In genomic region chr2:189674374-189675112, GRCh38 we compare ENCODE assay signal across 8 cellular contexts. TPM values are rescaled to one million over a fixed set of nuclear protein-coding genes. Genes with fewer than 3 reads are reported as not detected.
A peak's percentile ranks its signal among the peaks of the same experiment; 100 is the strongest.
DNase-seq lines count a peak whose midpoint lies in the region; FAIRE-seq and TF ChIP-seq lines count a peak whose summit lies in the region.

TSS of gene ANKAR (plus strand) at chr2:189674670. CDS start at chr2:189676491, 1,821 bp downstream.

- peak within 1 kb of the TSS; percentile 94 for H3K9ac ChIP-seq in keratinocyte (ENCODE audit: control insufficient read depth, extremely low read depth, insufficient read depth, low read length)

- H3K9me3 ChIP-seq in HEK293 (ENCODE audit: control insufficient read depth, insufficient read depth, low read depth, low read length) (no peaks in the 10 kb centered on the region), keratinocyte (ENCODE audit: control insufficient read depth, low read depth, low read length) (no peaks in the 10 kb centered on the region)

- no peaks in the 10 kb centered on the region for H3K27me3 ChIP-seq in keratinocyte (ENCODE audit: control insufficient read depth, extremely low read depth, insufficient read depth, low read length)

- H3K79me2 ChIP-seq in keratinocyte (ENCODE audit: control insufficient read depth, insufficient read depth, low read length), result no peaks in the 10 kb centered on the region

- peak within 1 kb of the TSS; percentile 80 for H3K27ac ChIP-seq in HEK293 (ENCODE audit: extremely low read depth, low read depth, low read length)
- H3K27ac ChIP-seq in keratinocyte (ENCODE audit: control insufficient read depth, insufficient read depth, low read length), result peak within 1 kb of the TSS; percentile 85

- H3K4me3 ChIP-seq in HEK293 (ENCODE audit: low read depth, low read length) (peak within 1 kb of the TSS; percentile 39), keratinocyte (ENCODE audit: control insufficient read depth in 2 of 3, extremely low read depth in 1 of 3, insufficient read depth in 2 of 3, low read depth in 1 of 3, low read length in 3 of 3) (peak within 1 kb of the TSS; percentile 66 to 93 (median 78))

- FAIRE-seq in keratinocyte (lab: Jason Lieb, UNC), result no peak

- H3K4me2 ChIP-seq in keratinocyte (ENCODE audit: control insufficient read depth, extremely low read depth, insufficient read depth, low read depth, low read length), result peak within 1 kb of the TSS; percentile 99

- H3K4me1 ChIP-seq in HEK293 (ENCODE audit: control insufficient read depth, insufficient read depth, low read length) (no peaks in the 10 kb centered on the region; the same call in 1 of the 2 replicates), keratinocyte (ENCODE audit: control insufficient read depth, extremely low read depth, insufficient read depth, low read length) (peaks cover 11% of the 10 kb centered on the region)

- peak; percentile 83 for DNase-seq in GM10266 (ENCODE audit: extremely low spot score)
- peak; percentile 75 for DNase-seq in MV-4-11 (lab: John Stamatoyannopoulos, UW)
- peak; percentile 62 to 74 (median 68) for DNase-seq in activated CD4-positive, CD25-positive, alpha-beta regulatory T cell (lab: John Stamatoyannopoulos, UW)
- DNase-seq in central memory CD4-positive, alpha-beta T cell, result peak; percentile 80
- DNase-seq in keratinocyte (ENCODE audit: low read depth, low spot score), result no peak
- DNase-seq in stimulated activated CD4-positive, alpha-beta T cell treated with anti-CD3 and anti-CD28 coated beads, Interleukin-12 subunit alpha, Interleukin-12 subunit beta, amount 100 ng/mL, for 48 hours (ENCODE audit: low read depth in 2 of 3, low spot score in 1 of 3), result peak; percentile 60 to 73 (median 67)
- no peak for DNase-seq in NCI-H1694 (lab: John Stamatoyannopoulos, UW)

- TF ChIP-seq CTCF in GM10266 (IDR thresholded peaks at IDR 0.05; ENCODE audit: control insufficient read depth, insufficient read depth, low read depth, missing control alignments) (peak; percentile 86), HEK293 (tag by site-specific recombination; IDR thresholded peaks at IDR 0.05) (no peak), keratinocyte (optimal IDR thresholded peaks at IDR 0.05 in 1 of 3, IDR thresholded peaks at IDR 0.05 in 1 of 3, conservative IDR thresholded peaks at IDR 0.05 in 1 of 3; ENCODE audit: extremely low read depth in 1 of 3, insufficient read depth in 2 of 3, low read length in 3 of 3) (peak; percentile 53 to 78 (median 61))

- POLR2A ChIA-PET in HEK293 (lab: Yijun Ruan, JAX), result interaction anchor here (1.3 to 1.8 kb wide), 2 partner anchors 13 to 109 kb away, joined by 3 to 6 read pairs; partner anchors contain the start of genes ASNSD1, ORMDL1 and PMS1

- CTCF ChIA-PET in HEK293 (lab: Yijun Ruan, JAX), result interaction anchor here (0.6 to 3.0 kb wide), 12 partner anchors 10 to 158 kb away, joined by 3 to 13 read pairs (median 4); partner anchors contain the start of gene OSGEPL1

- dilution Hi-C loops in keratinocyte (cut with MboI; ENCODE audit: extremely low pct_ligation_motif_present, low sequenced_read_pairs), result no loop called here

- H2AFZ ChIP-seq in keratinocyte (ENCODE audit: control insufficient read depth, low read length), result peak within 1 kb of the TSS; percentile 100

- H4K20me1 ChIP-seq in keratinocyte (ENCODE audit: control insufficient read depth, extremely low read depth, insufficient read depth, low read length), result no peaks in the 10 kb centered on the region

- H3K36me3 ChIP-seq in HEK293 (ENCODE audit: control insufficient read depth in 2 of 2, insufficient read depth in 1 of 2, low read length in 2 of 2), result peaks cover 22 to 77% of the 10 kb centered on the region in 2 experiments
- H3K36me3 ChIP-seq in keratinocyte (ENCODE audit: control insufficient read depth in 2 of 2, extremely low read depth in 1 of 2, insufficient read depth in 2 of 2, low read length in 2 of 2), result peaks cover 3 to 4% of the 10 kb centered on the region in 2 experiments

- H3K9me1 ChIP-seq in keratinocyte (ENCODE audit: control insufficient read depth, extremely low read depth, insufficient read depth, low read length), result no peaks in the 10 kb centered on the region

TF ChIP-seq in HEK293, 187 proteins besides CTCF, POLR2A, EP300 and RAD21:
- TF ChIP-seq ZNF133 (tag by site-specific recombination; IDR thresholded peaks at IDR 0.05), result no peak
- TF ChIP-seq PBX3 (CRISPR knock-in tag; IDR thresholded peaks at IDR 0.05), result peak; percentile 81; the same call in 1 of the 2 replicates

RNA-seq across cellular contexts. Expression of gene ANKAR, which starts in this region (rescaled TPM):
- 0.41 to 1.6 TPM (median 1.4 TPM) in 3 replicates for polyA plus RNA-seq in keratinocyte
- 0.31 TPM for polyA plus RNA-seq in keratinocyte (2011; ENCODE audit: low read depth)
- 0.40 and 0.86 TPM in 2 replicates for polyA plus RNA-seq in keratinocyte (2011; cell fraction: cytosol; rRNA removed)
- polyA plus RNA-seq in keratinocyte (2011; cell fraction: nucleus; rRNA removed), result 1.1 and 1.9 TPM in 2 replicates
- polyA plus RNA-seq in keratinocyte (2012; ENCODE audit: low replicate concordance), result 0.45 and 0.84 TPM in 2 replicates
- polyA minus RNA-seq in keratinocyte, result 1.4 to 2.8 TPM in 2 of 3 replicates, not detected in the other
- polyA minus RNA-seq in keratinocyte (2011; cell fraction: cytosol; rRNA and poly(A)+ RNA removed), result 0.38 TPM
- polyA minus RNA-seq in keratinocyte (2011; cell fraction: nucleus; rRNA and poly(A)+ RNA removed), result 2.1 and 6.3 TPM in 2 replicates

Comparison
In these comparisons a context has a peak if more than half of its experiments do, and no peak if none do; other contexts are left out.
1. DNase-seq: peak in GM10266 (single experiment), MV-4-11 (single experiment), activated CD4-positive, CD25-positive, alpha-beta regulatory T cell (4 of 4), central memory CD4-positive, alpha-beta T cell (single experiment) and stimulated activated CD4-positive, alpha-beta T cell treated with anti-CD3 and anti-CD28 coated beads, Interleukin-12 subunit alpha, Interleukin-12 subunit beta, amount 100 ng/mL, for 48 hours (3 of 3); none in keratinocyte (single experiment) and NCI-H1694 (single experiment).